26 cellular contexts compared by ENCODE assay signal in the genomic region with DNA sequence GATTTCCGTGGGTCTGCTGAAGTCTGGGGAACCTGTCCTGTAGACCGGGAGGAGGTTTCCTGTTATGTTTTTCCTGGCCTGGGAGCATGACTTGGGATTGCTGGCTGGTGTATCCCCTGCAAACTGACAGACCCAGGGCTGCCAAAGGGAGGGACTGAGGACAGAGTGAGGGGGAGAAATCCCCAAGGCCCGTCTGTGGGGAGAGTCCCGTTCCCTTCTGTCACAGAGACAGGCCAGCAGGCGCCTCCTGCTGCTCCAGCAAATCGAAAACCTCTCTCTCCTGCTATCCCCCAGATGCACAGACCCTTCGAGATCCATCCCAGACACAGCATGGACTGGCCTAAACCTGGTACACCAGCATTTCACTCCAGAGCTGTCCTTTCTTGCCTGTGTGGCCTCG. TPM values are rescaled to one million over a fixed set of nuclear protein-coding genes. Genes with fewer than 3 reads are reported as not detected.
DNase-seq lines count a peak whose midpoint lies in the region; ATAC-seq, FAIRE-seq and TF ChIP-seq lines count a peak whose summit lies in the region.
"Had no signal": no experiment of that assay in that cellular context is flagged by ENCODE, and none has a peak within 500 bp of the region (broad histone marks: within the 10 kb centered on the region; RNA-seq: fewer than 3 reads in every experiment).

No MANE protein-coding gene starts in this region.

- TF ChIP-seq RAD21 in K562 (CRISPR knock-in tag; conservative IDR thresholded peaks at IDR 0.05 in 1 of 2, IDR thresholded peaks at IDR 0.05 in 1 of 2), result no peak

- H3K27me3 ChIP-seq in K562 (ENCODE audit: control insufficient read depth in 2 of 2, insufficient read depth in 2 of 2, low read length in 2 of 2), result peaks cover 18 to 50% of the 10 kb centered on the region in 2 experiments; a peak in 4 of 5 replicates
- H3K27me3 ChIP-seq: BE2C had no signal

- H4K20me1 ChIP-seq in K562 (replicated peaks; ENCODE audit: control insufficient read depth, insufficient read depth, low read length), result no peaks in the 10 kb centered on the region

- 1% methylated on average over 8 of the region's 8 CpGs for WGBS in K562 (ENCODE audit: insufficient coverage, low coverage, missing lambda C conversion rate)

- no peak for TF ChIP-seq POLR2A in K562 (conservative IDR thresholded peaks at IDR 0.05)

- H3K36me3 ChIP-seq in K562 (ENCODE audit: control insufficient read depth, insufficient read depth, low read length), result no peaks in the 10 kb centered on the region
- H3K36me3 ChIP-seq: BE2C had no signal

- peaks cover 6% of the 10 kb centered on the region for H3K9me3 Mint-ChIP-seq in nephron
- H3K9me3 Mint-ChIP-seq: CD8-positive, alpha-beta memory T cell had no signal

- in situ Hi-C loops in K562 (cut with MboI), result no loop called here

- no peaks in the 10 kb centered on the region for H3K79me2 ChIP-seq in K562 (ENCODE audit: control insufficient read depth, insufficient read depth, low read length)

- intact Hi-C loops in K562 (cut with micrococcal nuclease), result no loop called here

- H2AFZ ChIP-seq in K562 (ENCODE audit: low read depth, low read length), result no peak overlapping the region
- H2AFZ ChIP-seq: PC-9 had no signal

- no peak overlapping the region for H3K4me3 ChIP-seq in K562
- H3K4me3 ChIP-seq: PC-9 had no signal

- ATAC-seq in K562 (peak; percentile 34; the same call in 1 of the 3 replicates), HG02623 (IDR thresholded peaks at IDR 0.05; ENCODE audit: unreplicated experiment) (no peak)

- CTCF ChIA-PET in K562 (lab: Yijun Ruan, JAX; ENCODE audit: low intra/inter-chr PET ratio), result no interaction called here

- TF ChIP-seq EP300 in K562 (IDR thresholded peaks at IDR 0.05; ENCODE audit: low read length), result no peak

- FAIRE-seq in K562 (lab: Jason Lieb, UNC), result no peak
- FAIRE-seq: GM12891, H54 had no signal

- POLR2A ChIA-PET in K562 (lab: Yijun Ruan, JAX), result no interaction called here

- H3K4me2 ChIP-seq in K562 (ENCODE audit: insufficient read depth, low read length), result no peak overlapping the region
- H3K4me2 ChIP-seq: PC-9 had no signal

- H3K4me3 Mint-ChIP-seq in nephron, result no peak overlapping the region
- H3K4me3 Mint-ChIP-seq: CD14-positive monocyte, IgD-negative memory B cell had no signal

- H3K36me3 Mint-ChIP-seq in nephron (ENCODE audit: low read depth), result no peaks in the 10 kb centered on the region
- H3K36me3 Mint-ChIP-seq: CD14-positive monocyte; CD8-positive, alpha-beta memory T cell; IgD-negative memory B cell had no signal

- BruUV-seq in K562 (replicated peaks; lab: Mats Ljungman, UMichigan), result no TSS peak

- no peaks in the 10 kb centered on the region for H3K4me1 ChIP-seq in K562 (replicated peaks in 1 of 2; ENCODE audit: control insufficient read depth in 2 of 2, insufficient read depth in 2 of 2, low read length in 2 of 2)
- H3K4me1 ChIP-seq: BE2C had no signal

- TF ChIP-seq CTCF in K562 (IDR thresholded peaks at IDR 0.05 in 2 of 3, conservative IDR thresholded peaks at IDR 0.05 in 1 of 3; ENCODE audit: insufficient read depth in 2 of 3, low read depth in 1 of 3, low read length in 3 of 3) (no peak), nephron (IDR thresholded peaks at IDR 0.05; ENCODE audit: unreplicated experiment in 3 of 3) (no peak)

- peaks cover 10% of the 10 kb centered on the region for H3K27me3 Mint-ChIP-seq in nephron (ENCODE audit: low read depth)

- peaks cover 42% of the 10 kb centered on the region for H3K4me1 Mint-ChIP-seq in nephron
- H3K4me1 Mint-ChIP-seq: CD14-positive monocyte; CD8-positive, alpha-beta memory T cell had no signal

- no peak overlapping the region for H3K27ac ChIP-seq in K562 (ENCODE audit: extremely low read depth, low read depth, low read length)
- H3K27ac ChIP-seq: HL-60, PC-9 had no signal

- H3K9me3 ChIP-seq in K562 (replicated peaks; ENCODE audit: control insufficient read depth, insufficient read depth, low read depth, low read length), result no peaks in the 10 kb centered on the region
- H3K9me3 ChIP-seq: BE2C had no signal

- H3K9me1 ChIP-seq in K562 (ENCODE audit: control insufficient read depth, insufficient read depth, low read length), result no peaks in the 10 kb centered on the region

- H3K9ac ChIP-seq in K562 (ENCODE audit: insufficient read depth in 1 of 2, low read depth in 2 of 2, low read length in 2 of 2), result no peak overlapping the region

- H3K27ac Mint-ChIP-seq in nephron, result peak overlapping the region in 2 of 3 experiments; percentile 79 to 84
- H3K27ac Mint-ChIP-seq: CD8-positive, alpha-beta memory T cell; IgD-negative memory B cell had no signal

- DNase-seq in activated effector memory CD4-positive, alpha-beta T cell treated with anti-CD3 and anti-CD28 coated beads, Interleukin-2, amount 50 U/mL, for 16 hours, result peak; percentile 17
- no peak for DNase-seq in activated effector memory CD4-positive, alpha-beta T cell treated with Interleukin-2 at 50 U/mL for 16 hours
- DNase-seq in K562 (ENCODE audit: extremely low read depth in 1 of 4, low spot score in 3 of 4) (no peak), ureter (ENCODE audit: low spot score) (peak; percentile 24), NCI-H446 treated with DMSO at 0.1 percent for 48 hours (lab: John Stamatoyannopoulos, UW) (no peak)
- DNase-seq: 8988T; ACHN; BE2C; CD8-positive, alpha-beta memory T cell; DMS 273 treated with DMSO at 0.1 percent for 48 hours; DMS79 treated with DMSO at 0.1 percent for 48 hours; GF-D8; NCI-H1092; NCI-H1417 treated with DMSO at 0.1 percent for 48 hours; NCI-H187 treated with DMSO at 0.1 percent for 48 hours; NCI-H524 treated with DMSO at 0.1 percent for 48 hours; NCI-H774; PC-9; SHP77 had no signal

TF ChIP-seq in K562, 482 proteins besides CTCF, POLR2A, EP300 and RAD21 (continues in another document):
- TF ChIP-seq CREB1 (IDR thresholded peaks at IDR 0.05), result no peak
- TF ChIP-seq CREB1 (CRISPR knock-in tag; IDR thresholded peaks at IDR 0.05), result no peak
- TF ChIP-seq, protein P1, sequence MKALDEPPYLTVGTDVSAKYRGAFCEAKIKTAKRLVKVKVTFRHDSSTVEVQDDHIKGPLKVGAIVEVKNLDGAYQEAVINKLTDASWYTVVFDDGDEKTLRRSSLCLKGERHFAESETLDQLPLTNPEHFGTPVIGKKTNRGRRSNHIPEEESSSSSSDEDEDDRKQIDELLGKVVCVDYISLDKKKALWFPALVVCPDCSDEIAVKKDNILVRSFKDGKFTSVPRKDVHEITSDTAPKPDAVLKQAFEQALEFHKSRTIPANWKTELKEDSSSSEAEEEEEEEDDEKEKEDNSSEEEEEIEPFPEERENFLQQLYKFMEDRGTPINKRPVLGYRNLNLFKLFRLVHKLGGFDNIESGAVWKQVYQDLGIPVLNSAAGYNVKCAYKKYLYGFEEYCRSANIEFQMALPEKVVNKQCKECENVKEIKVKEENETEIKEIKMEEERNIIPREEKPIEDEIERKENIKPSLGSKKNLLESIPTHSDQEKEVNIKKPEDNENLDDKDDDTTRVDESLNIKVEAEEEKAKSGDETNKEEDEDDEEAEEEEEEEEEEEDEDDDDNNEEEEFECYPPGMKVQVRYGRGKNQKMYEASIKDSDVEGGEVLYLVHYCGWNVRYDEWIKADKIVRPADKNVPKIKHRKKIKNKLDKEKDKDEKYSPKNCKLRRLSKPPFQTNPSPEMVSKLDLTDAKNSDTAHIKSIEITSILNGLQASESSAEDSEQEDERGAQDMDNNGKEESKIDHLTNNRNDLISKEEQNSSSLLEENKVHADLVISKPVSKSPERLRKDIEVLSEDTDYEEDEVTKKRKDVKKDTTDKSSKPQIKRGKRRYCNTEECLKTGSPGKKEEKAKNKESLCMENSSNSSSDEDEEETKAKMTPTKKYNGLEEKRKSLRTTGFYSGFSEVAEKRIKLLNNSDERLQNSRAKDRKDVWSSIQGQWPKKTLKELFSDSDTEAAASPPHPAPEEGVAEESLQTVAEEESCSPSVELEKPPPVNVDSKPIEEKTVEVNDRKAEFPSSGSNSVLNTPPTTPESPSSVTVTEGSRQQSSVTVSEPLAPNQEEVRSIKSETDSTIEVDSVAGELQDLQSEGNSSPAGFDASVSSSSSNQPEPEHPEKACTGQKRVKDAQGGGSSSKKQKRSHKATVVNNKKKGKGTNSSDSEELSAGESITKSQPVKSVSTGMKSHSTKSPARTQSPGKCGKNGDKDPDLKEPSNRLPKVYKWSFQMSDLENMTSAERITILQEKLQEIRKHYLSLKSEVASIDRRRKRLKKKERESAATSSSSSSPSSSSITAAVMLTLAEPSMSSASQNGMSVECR (CRISPR knock-in tag; IDR thresholded peaks at IDR 0.05), result no peak
- TF ChIP-seq TAF7 (tag; IDR thresholded peaks at IDR 0.05), result no peak
- TF ChIP-seq, protein P2, sequence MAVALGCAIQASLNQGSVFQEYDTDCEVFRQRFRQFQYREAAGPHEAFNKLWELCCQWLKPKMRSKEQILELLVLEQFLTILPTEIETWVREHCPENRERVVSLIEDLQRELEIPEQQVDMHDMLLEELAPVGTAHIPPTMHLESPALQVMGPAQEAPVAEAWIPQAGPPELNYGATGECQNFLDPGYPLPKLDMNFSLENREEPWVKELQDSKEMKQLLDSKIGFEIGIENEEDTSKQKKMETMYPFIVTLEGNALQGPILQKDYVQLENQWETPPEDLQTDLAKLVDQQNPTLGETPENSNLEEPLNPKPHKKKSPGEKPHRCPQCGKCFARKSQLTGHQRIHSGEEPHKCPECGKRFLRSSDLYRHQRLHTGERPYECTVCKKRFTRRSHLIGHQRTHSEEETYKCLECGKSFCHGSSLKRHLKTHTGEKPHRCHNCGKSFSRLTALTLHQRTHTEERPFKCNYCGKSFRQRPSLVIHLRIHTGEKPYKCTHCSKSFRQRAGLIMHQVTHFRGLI (CRISPR knock-in tag; IDR thresholded peaks at IDR 0.05), result no peak
- TF ChIP-seq PHTF2 (CRISPR knock-in tag; IDR thresholded peaks at IDR 0.05), result no peak

RNA-seq across cellular contexts. Expression of a gene that starts 56.2 kb away (rescaled TPM):
- total RNA-seq in K562 (2011; cell fraction: chromatin; rRNA removed; ENCODE audit: low replicate concordance), result 16.1 and 24.5 TPM in 2 replicates
- total RNA-seq in K562 (2011; cell fraction: nucleolus; rRNA removed), result 19.7 and 24.8 TPM in 2 replicates
- total RNA-seq in K562 (2011; cell fraction: nucleoplasm; rRNA removed), result 16.6 and 20.7 TPM in 2 replicates
- total RNA-seq in K562 (2014; rRNA removed), result 24.1 and 37.6 TPM in 2 replicates
- 29.5 and 33.6 TPM in 2 replicates for total RNA-seq in K562 (2014; rRNA removed; fragmentation: Illumina TruSeq; extraction: Trizol)
- 39.2 and 41.0 TPM in 2 replicates for total RNA-seq in K562 (2015; rRNA removed; fragmentation: Illumina TruSeq; extraction: Trizol)
- 44.8 and 46.3 TPM in 2 replicates for total RNA-seq in K562 (2021)
- 27.4 and 30.8 TPM in 2 replicates for polyA plus RNA-seq in K562 (2011; rRNA removed)
- polyA plus RNA-seq in K562 (2011; cell fraction: cytosol; rRNA removed), result 25.5 and 37.7 TPM in 2 replicates
- 10.3 and 12.1 TPM in 2 replicates for polyA plus RNA-seq in K562 (2011; cell fraction: nucleus; rRNA removed)
- polyA plus RNA-seq in K562 (2012), result 19.7 and 39.1 TPM in 2 replicates
- polyA plus RNA-seq in K562 (2014; fragmentation: Illumina TruSeq; extraction: Trizol), result 46.5 and 51.6 TPM in 2 replicates
- 10 to 100 TPM in 1 of 2 experiments, 1 to 10 TPM in 1; 8.6 to 12.7 TPM for polyA plus RNA-seq in K562 (2014; fragmentation: Nextera tagmentation; extraction: Ambion mirVana)
- polyA plus RNA-seq in K562 (2014; rRNA removed), result 22.4 and 27.7 TPM in 2 replicates
- 50.6 and 57.9 TPM in 2 replicates for polyA minus RNA-seq in K562 (2011; rRNA and poly(A)+ RNA removed)
- polyA minus RNA-seq in K562 (2011; cell fraction: cytosol; rRNA and poly(A)+ RNA removed), result 47.5 and 49.1 TPM in 2 replicates
- 10.2 and 12.7 TPM in 2 replicates for polyA minus RNA-seq in K562 (2011; cell fraction: nucleus; rRNA and poly(A)+ RNA removed)
- total RNA-seq in ureter, result 36.8 TPM

Comparison
In these comparisons a context has a peak if more than half of its experiments do, and no peak if none do; other contexts are left out.
1. DNase-seq: peak in activated effector memory CD4-positive, alpha-beta T cell treated with anti-CD3 and anti-CD28 coated beads, Interleukin-2, amount 50 U/mL, for 16 hours (single experiment) and ureter (single experiment); none in activated effector memory CD4-positive, alpha-beta T cell treated with Interleukin-2 at 50 U/mL for 16 hours (single experiment), K562 (0 of 4) and NCI-H446 treated with DMSO at 0.1 percent for 48 hours (single experiment).